Comparison of ENCODE assay signal across 8 cellular contexts in the genomic region with DNA sequence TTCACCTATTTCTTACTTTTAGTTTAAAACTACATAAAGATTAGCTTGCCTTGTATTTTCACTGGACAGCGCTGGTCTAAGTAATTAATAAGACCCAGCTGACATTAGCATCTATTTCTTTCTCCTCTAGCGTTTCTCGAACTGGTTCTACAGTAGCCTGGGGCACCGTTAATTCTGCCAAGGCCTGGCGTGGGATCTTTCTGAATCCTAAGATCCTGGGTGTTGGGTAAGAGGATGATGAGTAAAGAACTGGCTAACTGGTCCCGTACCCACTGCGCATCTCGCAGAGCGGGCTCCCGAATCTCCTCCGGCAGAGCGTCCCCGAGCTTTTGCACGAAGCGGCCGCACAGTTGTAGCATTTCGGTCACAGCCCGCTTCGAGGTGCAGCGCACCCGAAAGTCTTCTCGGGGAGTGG. TPM values are rescaled to one million over a fixed set of nuclear protein-coding genes. Genes with fewer than 3 reads are reported as not detected.
A peak's percentile ranks its signal among the peaks of the same experiment; 100 is the strongest.
DNase-seq lines count a peak whose midpoint lies in the region; ATAC-seq and TF ChIP-seq lines count a peak whose summit lies in the region.

No MANE protein-coding gene starts in this region.

- H3K27ac Mint-ChIP-seq in MCF 10A (ENCODE audit: low read depth, unreplicated experiment): peak overlapping the region; percentile 90

- H3K27ac ChIP-seq in BLaER1 treated with 17β-estradiol and CSF1 and Interleukin-3, amounts not matched to agents 10 nM and 100 nM: peak overlapping the region; percentile 89 to 96 (median 93)
- H3K27ac ChIP-seq in left lung (peak overlapping the region; percentile 95 to 98), thoracic aorta (peak overlapping the region; percentile 87 to 89)

- H3K27me3 Mint-ChIP-seq in MCF 10A (ENCODE audit: insufficient read depth, unreplicated experiment): no peaks in the 10 kb centered on the region

- H3K9ac ChIP-seq in BLaER1 treated with 17β-estradiol and CSF1 and Interleukin-3, amounts not matched to agents 10 nM and 100 nM: peak overlapping the region; percentile 90 to 96 (median 94)

- ATAC-seq in GM18861 (IDR thresholded peaks at IDR 0.05; ENCODE audit: unreplicated experiment) (peak; percentile 21), HG03045 (IDR thresholded peaks at IDR 0.05; ENCODE audit: unreplicated experiment) (peak; percentile 30), left lung (peak; percentile 55), thoracic aorta (ENCODE audit: insufficient number of reproducible peaks, low FRiP score, low read depth) (peak; percentile 33)

- H3K4me1 ChIP-seq in BLaER1 treated with 17β-estradiol and CSF1 and Interleukin-3, amounts not matched to agents 10 nM and 100 nM: peaks cover 44 to 67% (median 56%) of the 10 kb centered on the region in 10 experiments
- H3K4me1 ChIP-seq in left lung (peaks cover 11 to 56% of the 10 kb centered on the region in 2 donors), thoracic aorta (ENCODE audit: control insufficient read depth in 1 of 2, low read depth in 2 of 2) (peaks cover 13 to 29% of the 10 kb centered on the region in 2 donors)

- POLR2A ChIA-PET in MCF 10A (lab: Yijun Ruan, JAX): interaction anchor here (0.6 to 7.5 kb wide), 65 partner anchors 9 to 1713 kb away, joined by 3 to 134 read pairs (median 5); a partner anchor contains a TSS

- peaks cover 32% of the 10 kb centered on the region for H3K36me3 Mint-ChIP-seq in MCF 10A (ENCODE audit: insufficient read depth, unreplicated experiment)

- peak overlapping the region; percentile 76 to 87 (median 82) for H3K4me3 ChIP-seq in BLaER1 treated with 17β-estradiol and CSF1 and Interleukin-3, amounts not matched to agents 10 nM and 100 nM
- peak overlapping the region; percentile 80 to 93 for H3K4me3 ChIP-seq in left lung
- peak overlapping the region; percentile 95 for H3K4me3 ChIP-seq in thoracic aorta

- peak overlapping the region; percentile 79 to 97 (median 91) for H3K4me2 ChIP-seq in BLaER1 treated with 17β-estradiol and CSF1 and Interleukin-3, amounts not matched to agents 10 nM and 100 nM

- H3K27me3 ChIP-seq in BLaER1 treated with 17β-estradiol and CSF1 and Interleukin-3, amounts not matched to agents 10 nM and 100 nM: no peaks in the 10 kb centered on the region
- no peaks in the 10 kb centered on the region for H3K27me3 ChIP-seq in left lung
- no peaks in the 10 kb centered on the region for H3K27me3 ChIP-seq in thoracic aorta (replicated peaks; ENCODE audit: insufficient read depth)

- CTCF ChIA-PET in MCF 10A (lab: Yijun Ruan, JAX): interaction anchor here (0.6 to 4.7 kb wide), 18 partner anchors 9 to 335 kb away, joined by 3 to 44 read pairs (median 4); no protein-coding TSS in a partner anchor

- TSS peak; percentile 83 for BruUV-seq in MCF 10A (replicated peaks; lab: Mats Ljungman, UMichigan)

- H3K4me3 Mint-ChIP-seq in MCF 10A (ENCODE audit: unreplicated experiment): peak overlapping the region; percentile 83

- H3K4me1 Mint-ChIP-seq in MCF 10A (ENCODE audit: insufficient read depth, unreplicated experiment): peaks cover 19% of the 10 kb centered on the region

- H3K36me3 ChIP-seq in BLaER1 treated with 17β-estradiol and CSF1 and Interleukin-3, amounts not matched to agents 10 nM and 100 nM: peaks cover 18 to 30% (median 24%) of the 10 kb centered on the region in 11 experiments; a peak in 21 of 22 replicates
- H3K36me3 ChIP-seq in left lung (peaks cover 0 to 10% of the 10 kb centered on the region in 2 donors), thoracic aorta (peaks cover 6% of the 10 kb centered on the region)

- no peaks in the 10 kb centered on the region for H3K9me3 ChIP-seq in BLaER1 treated with 17β-estradiol and CSF1 and Interleukin-3, amounts not matched to agents 10 nM and 100 nM (replicated peaks in 1 of 11)
- no peaks in the 10 kb centered on the region for H3K9me3 ChIP-seq in left lung
- no peaks in the 10 kb centered on the region for H3K9me3 ChIP-seq in thoracic aorta

- no peaks in the 10 kb centered on the region for H3K9me3 Mint-ChIP-seq in MCF 10A (ENCODE audit: unreplicated experiment)

- DNase-seq in NCI-H526 treated with DMSO at 0.1 percent for 48 hours (lab: John Stamatoyannopoulos, UW) (peak; percentile 61), MCF 10A (ENCODE audit: unreplicated experiment) (peak; percentile 94), left lung (no peak), thoracic aorta (ENCODE audit: low spot score) (no peak), medulla oblongata (ENCODE audit: extremely low spot score) (no peak)

- TF ChIP-seq CTCF in MCF 10A (IDR thresholded peaks at IDR 0.05; ENCODE audit: unreplicated experiment) (no peak), left lung (IDR thresholded peaks at IDR 0.05) (no peak), thoracic aorta (IDR thresholded peaks at IDR 0.05) (no peak)

- H4K20me1 ChIP-seq in BLaER1 treated with 17β-estradiol and CSF1 and Interleukin-3, amounts not matched to agents 10 nM and 100 nM: no peaks in the 10 kb centered on the region

- intact Hi-C loops in MCF 10A (cut with micrococcal nuclease) (loop anchor here (1.0 to 10.0 kb wide), 4 partner anchors 66 to 504 kb away; a partner anchor contains a TSS), left lung (cut with DNase I) (no loop called here)

RNA-seq across cellular contexts. Expression of a gene that starts 0.3 kb away (rescaled TPM):
- total RNA-seq in MCF 10A (2022): 39.7 and 42.2 TPM in 2 replicates
- total RNA-seq in left lung: 10 to 100 TPM; 31.1 to 33.5 TPM
- total RNA-seq in thoracic aorta: 10 to 100 TPM; 43.2 to 44.3 TPM

RNA-seq across cellular contexts. Expression of a gene that starts 0.4 kb away (rescaled TPM):
- 31.5 and 35.7 TPM in 2 replicates for total RNA-seq in MCF 10A (2022)
- total RNA-seq in left lung: 10 to 100 TPM; 10.4 to 13.4 TPM
- 1 to 10 TPM; 8.1 to 8.9 TPM for total RNA-seq in thoracic aorta

RNA-seq across cellular contexts. Expression of a gene that starts 56.2 kb away (rescaled TPM):
- not detected in 2 replicates for total RNA-seq in MCF 10A (2022)
- not detected for total RNA-seq in left lung
- not detected for total RNA-seq in thoracic aorta

Comparison
In these comparisons a context has a peak if more than half of its experiments do, and no peak if none do; other contexts are left out.
1. DNase-seq: peak in NCI-H526 treated with DMSO at 0.1 percent for 48 hours (single experiment) and MCF 10A (single experiment); none in left lung (0 of 2), thoracic aorta (single experiment) and medulla oblongata (single experiment).
2. Peak in every context shown above with its lines, with median percentiles within 50 percentile points of each other: H3K27ac ChIP-seq, H3K4me3 ChIP-seq and ATAC-seq.